10 cellular contexts compared by ENCODE assay signal in genomic region chr1:41003127-41003639, GRCh38. TPM values are rescaled to one million over a fixed set of nuclear protein-coding genes. Genes with fewer than 3 reads are reported as not detected.
DNase-seq lines count a peak whose midpoint lies in the region; ATAC-seq, FAIRE-seq and TF ChIP-seq lines count a peak whose summit lies in the region.
"Had no signal": no experiment of that assay in that cellular context is flagged by ENCODE, and none has a peak within 500 bp of the region (broad histone marks: within the 10 kb centered on the region; RNA-seq: fewer than 3 reads in every experiment).

No MANE protein-coding gene starts in this region.

- 80% methylated on average over 9 of the region's 9 CpGs for WGBS in GM12878 (ENCODE audit: insufficient coverage, insufficient replicate concordance, low lambda C conversion rate, missing lambda C conversion rate)

- H3K4me1 Mint-ChIP-seq in CD8-positive, alpha-beta memory T cell, result peaks cover 13 to 26% (median 18%) of the 10 kb centered on the region in 3 donors

- H3K4me3 Mint-ChIP-seq in CD8-positive, alpha-beta memory T cell, result no peak overlapping the region
- H3K4me3 Mint-ChIP-seq: activated T-cell treated with anti-CD3 and anti-CD28 coated beads, Interleukin-2, amount 50 U/mL, for 4 hours had no signal

- SMC1A ChIA-PET in GM12878 (lab: Charles Lee; ENCODE audit: uncharacterized antibody, unreplicated experiment), result interaction anchor here (0.6 to 1.5 kb wide), 13 partner anchors 8 to 471 kb away, joined by 3 to 9 read pairs (median 4); no protein-coding TSS in a partner anchor

- H3K79me2 ChIP-seq in GM12878 (ENCODE audit: control insufficient read depth, insufficient read depth, low read length) (no peaks in the 10 kb centered on the region), parathyroid adenoma (no peaks in the 10 kb centered on the region)

- H3K27ac Mint-ChIP-seq in CD8-positive, alpha-beta memory T cell, result peak overlapping the region; percentile 2 to 94 (median 55)

- RAD21 ChIA-PET in GM12878 (lab: Charles Lee; ENCODE audit: unreplicated experiment), result interaction anchor here (0.9 to 2.0 kb wide), 11 partner anchors 19 to 471 kb away, joined by 3 to 19 read pairs (median 4); partner anchors contain the start of genes CTPS1 and SCMH1

- ATAC-seq in HG03175 (IDR thresholded peaks at IDR 0.05; ENCODE audit: unreplicated experiment), result peak; percentile 2
- ATAC-seq in GM12878, result peak; percentile 3; the same call in 1 of the 3 replicates
- no peak for ATAC-seq in GM21529 (IDR thresholded peaks at IDR 0.05; ENCODE audit: unreplicated experiment)
- ATAC-seq in HG02938 (IDR thresholded peaks at IDR 0.05; ENCODE audit: unreplicated experiment), result no peak

- H3K27me3 Mint-ChIP-seq in CD8-positive, alpha-beta memory T cell, result no peaks in the 10 kb centered on the region

- H3K36me3 Mint-ChIP-seq in CD8-positive, alpha-beta memory T cell, result peaks cover 6 to 82% (median 23%) of the 10 kb centered on the region in 3 donors

- H2AFZ ChIP-seq in GM12878 (ENCODE audit: control insufficient read depth, low read depth, low read length) (no peak overlapping the region), parathyroid adenoma (no peak overlapping the region)

- H3K36me3 ChIP-seq in CD8-positive, alpha-beta memory T cell (ENCODE audit: insufficient read depth, low read length), result peaks cover 51% of the 10 kb centered on the region
- H3K36me3 ChIP-seq in GM12878 (ENCODE audit: control insufficient read depth in 2 of 2, insufficient read depth in 2 of 2, low read length in 1 of 2) (peaks cover 19 to 37% of the 10 kb centered on the region in 2 experiments), parathyroid adenoma (ENCODE audit: control insufficient read depth, insufficient read depth, low read length) (no peaks in the 10 kb centered on the region)

- no peak for TF ChIP-seq POLR2A in GM12878 (IDR thresholded peaks at IDR 0.05; ENCODE audit: low read depth, low read length)

- in situ Hi-C loops in GM12878 (cut with MboI), result no loop called here

- CTCF ChIA-PET in CD8-positive, alpha-beta memory T cell (lab: Charles Lee), result interaction anchor here (0.5 to 4.6 kb wide), 14 partner anchors 8 to 1283 kb away, joined by 3 to 41 read pairs (median 4); partner anchors contain the start of genes CITED4 and CTPS1
- CTCF ChIA-PET in GM12878 (lab: Yijun Ruan, JAX), result interaction anchor here (0.7 to 2.8 kb wide), 19 partner anchors 8 to 236 kb away, joined by 3 to 21 read pairs (median 4); no protein-coding TSS in a partner anchor

- peaks cover 17% of the 10 kb centered on the region for H3K4me1 ChIP-seq in CD8-positive, alpha-beta memory T cell (ENCODE audit: insufficient read depth, low read length)
- H3K4me1 ChIP-seq in GM12878 (ENCODE audit: control insufficient read depth, insufficient read depth, low read length) (peaks cover 9% of the 10 kb centered on the region), parathyroid adenoma (peaks cover 8% of the 10 kb centered on the region)

- H4K20me1 ChIP-seq in GM12878 (ENCODE audit: control insufficient read depth, insufficient read depth), result no peaks in the 10 kb centered on the region

- no peak for TF ChIP-seq CTCF in GM12878 (IDR thresholded peaks at IDR 0.05 in 2 of 3, conservative IDR thresholded peaks at IDR 0.05 in 1 of 3; ENCODE audit: control insufficient read depth in 2 of 3, extremely low read depth in 1 of 3, insufficient read depth in 1 of 3, low read depth in 3 of 3, low read length in 3 of 3)
- TF ChIP-seq CTCF in parathyroid adenoma (IDR thresholded peaks at IDR 0.05), result no peak

- no peaks in the 10 kb centered on the region for H3K27me3 ChIP-seq in CD8-positive, alpha-beta memory T cell (ENCODE audit: insufficient read depth, low read length, poor library complexity, severe bottlenecking)
- no peaks in the 10 kb centered on the region for H3K27me3 ChIP-seq in GM12878 (replicated peaks in 1 of 2; ENCODE audit: control insufficient read depth in 2 of 2, insufficient read depth in 2 of 2, low read length in 1 of 2)
- no peaks in the 10 kb centered on the region for H3K27me3 ChIP-seq in parathyroid adenoma (ENCODE audit: control insufficient read depth, insufficient read depth, low read length)

- no TSS peak for BruUV-seq in GM12878 (replicated peaks; lab: Mats Ljungman, UMichigan)

- H3K9me3 Mint-ChIP-seq in CD8-positive, alpha-beta memory T cell, result no peaks in the 10 kb centered on the region
- H3K9me3 Mint-ChIP-seq: activated T-cell treated with anti-CD3 and anti-CD28 coated beads, Interleukin-2, amount 50 U/mL, for 4 hours had no signal

- TF ChIP-seq EP300 in GM12878 (IDR thresholded peaks at IDR 0.05; ENCODE audit: borderline replicate concordance in 1 of 2, control insufficient read depth in 1 of 2, low read depth in 2 of 2, low read length in 2 of 2), result no peak

- no peak overlapping the region for H3K9ac ChIP-seq in GM12878 (ENCODE audit: control insufficient read depth, insufficient read depth, low read length)
- H3K9ac ChIP-seq in parathyroid adenoma, result no peak overlapping the region

- H3K4me2 ChIP-seq in GM12878 (ENCODE audit: control insufficient read depth, insufficient read depth) (no peak overlapping the region; the same call in 1 of the 2 replicates), parathyroid adenoma (ENCODE audit: low read length) (no peak overlapping the region)

- no peak for TF ChIP-seq RAD21 in GM12878 (IDR thresholded peaks at IDR 0.05; ENCODE audit: insufficient read depth, low read depth, low read length)

- POLR2A ChIA-PET in CD8-positive, alpha-beta memory T cell (lab: Charles Lee), result interaction anchor here (1.4 to 1.6 kb wide), 2 partner anchors 23 to 141 kb away, joined by 4 to 17 read pairs; partner anchors contain the start of genes CITED4 and CTPS1
- POLR2A ChIA-PET in GM12878 (lab: Charles Lee), result interaction anchor here (0.7 to 1.6 kb wide), 3 partner anchors 21 to 25 kb away, joined by 5 to 6 read pairs (median 6); partner anchors contain the start of gene CTPS1

- H3K27ac ChIP-seq in CD8-positive, alpha-beta memory T cell (ENCODE audit: low read depth, low read length), result no peak overlapping the region
- 0 out of 2 replicates have a peak overlapping the region, but pooled peaks have one; percentile 26 for H3K27ac ChIP-seq in GM12878 (ENCODE audit: control insufficient read depth, insufficient read depth)
- H3K27ac ChIP-seq in parathyroid adenoma, result peak overlapping the region; percentile 4

- FAIRE-seq in GM12878 (lab: Jason Lieb, UNC), result no peak
- FAIRE-seq: islet of Langerhans had no signal

- intact Hi-C loops in GM12878 (cut with micrococcal nuclease; ENCODE audit: unreplicated experiment), result no loop called here

- no peak for DNase-seq in CD8-positive, alpha-beta memory T cell
- no peak for DNase-seq in GM12878 (ENCODE audit: low read depth, low spot score)
- no peak for DNase-seq in NCI-H1930 (lab: John Stamatoyannopoulos, UW)
- no peak for DNase-seq in NCI-H446 treated with DMSO at 0.1 percent for 48 hours (lab: John Stamatoyannopoulos, UW)

- no peak overlapping the region for H3K4me3 ChIP-seq in CD8-positive, alpha-beta memory T cell (ENCODE audit: low read length)
- no peak overlapping the region for H3K4me3 ChIP-seq in GM12878
- H3K4me3 ChIP-seq in parathyroid adenoma (ENCODE audit: low read depth, low read length), result no peak overlapping the region

- H3K9me3 ChIP-seq in CD8-positive, alpha-beta memory T cell (ENCODE audit: low read length), result no peaks in the 10 kb centered on the region
- H3K9me3 ChIP-seq in GM12878 (replicated peaks; ENCODE audit: control insufficient read depth, insufficient read depth, low read length) (no peaks in the 10 kb centered on the region), parathyroid adenoma (ENCODE audit: control insufficient read depth, low read length) (no peaks in the 10 kb centered on the region)

TF ChIP-seq in GM12878, 131 proteins besides CTCF, POLR2A, EP300 and RAD21 (continues in another document):
- TF ChIP-seq ZNF24 (IDR thresholded peaks at IDR 0.05), result no peak

RNA-seq across cellular contexts. Expression of gene SLFNL1, which starts 18.3 kb away (rescaled TPM):
- total RNA-seq in CD8-positive, alpha-beta memory T cell, result under 1 TPM in 1 of 2 experiments, not detected in 1; 0.09 TPM
- polyA plus RNA-seq in CD8-positive, alpha-beta memory T cell, result 0.44 TPM
- total RNA-seq in GM12878 (2013; cell fraction: nucleolus; rRNA removed), result 4.3 and 4.8 TPM in 2 replicates
- total RNA-seq in GM12878 (2014; rRNA removed) (0.11 and 0.22 TPM in 2 replicates), GM12878 (2014; rRNA removed; fragmentation: Illumina TruSeq; extraction: Trizol) (0.13 and 0.23 TPM in 2 replicates), GM12878 (2021) (0.18 and 0.24 TPM in 2 replicates)
- polyA plus RNA-seq in GM12878 (2011; ENCODE audit: low read depth), result 0.12 TPM
- polyA plus RNA-seq in GM12878 (2011; rRNA removed) (0.16 and 0.18 TPM in 2 replicates), GM12878 (2014; fragmentation: Illumina TruSeq; extraction: Trizol) (0.10 TPM in 1 of 2 replicates, not detected in the other), GM12878 (2014; fragmentation: Nextera tagmentation; extraction: Ambion mirVana) (not detected), GM12878 (2014; rRNA removed) (0.05 and 0.20 TPM in 2 replicates), GM12878 (2016; fragmentation: Nextera tagmentation; extraction: Ambion mirVana) (under 1 TPM; 0.55 to 0.98 TPM)
- 0.12 and 0.19 TPM in 2 replicates for polyA plus RNA-seq in GM12878 (2011; cell fraction: cytosol; rRNA removed)
- polyA plus RNA-seq in GM12878 (2011; cell fraction: nucleus; rRNA removed), result 1.1 and 1.2 TPM in 2 replicates
- 0.17 and 0.46 TPM in 2 replicates for polyA plus RNA-seq in GM12878 (2012)
- polyA minus RNA-seq in GM12878 (2011; rRNA and poly(A)+ RNA removed), result 0.59 and 1.3 TPM in 2 replicates
- not detected in 2 replicates for polyA minus RNA-seq in GM12878 (2011; cell fraction: cytosol; rRNA and poly(A)+ RNA removed)
- polyA minus RNA-seq in GM12878 (2011; cell fraction: nucleus; rRNA and poly(A)+ RNA removed), result 1.6 and 3.3 TPM in 2 replicates

RNA-seq across cellular contexts. Expression of gene CTPS1, which starts 23.7 kb away (rescaled TPM):
- total RNA-seq in CD8-positive, alpha-beta memory T cell, result 100 to 1,000 TPM; 151 to 156 TPM
- polyA plus RNA-seq in CD8-positive, alpha-beta memory T cell, result 15.5 TPM
- total RNA-seq in GM12878 (2013; cell fraction: nucleolus; rRNA removed), result 72.6 and 73.7 TPM in 2 replicates
- total RNA-seq in GM12878 (2014; rRNA removed) (42.9 and 46.4 TPM in 2 replicates), GM12878 (2014; rRNA removed; fragmentation: Illumina TruSeq; extraction: Trizol) (71.5 and 74.7 TPM in 2 replicates), GM12878 (2021) (73.8 and 75.8 TPM in 2 replicates)
- polyA plus RNA-seq in GM12878 (2011; ENCODE audit: low read depth), result 23.7 TPM
- polyA plus RNA-seq in GM12878 (2011; rRNA removed) (24.0 and 27.5 TPM in 2 replicates), GM12878 (2014; fragmentation: Illumina TruSeq; extraction: Trizol) (106 and 138 TPM in 2 replicates), GM12878 (2014; fragmentation: Nextera tagmentation; extraction: Ambion mirVana) (10 to 100 TPM; 44.8 to 50.9 TPM), GM12878 (2014; rRNA removed) (49.2 and 49.7 TPM in 2 replicates), GM12878 (2016; fragmentation: Nextera tagmentation; extraction: Ambion mirVana) (100 to 1,000 TPM in 1 of 2 experiments, 10 to 100 TPM in 1; 97.0 to 101 TPM)
- 28.2 and 28.3 TPM in 2 replicates for polyA plus RNA-seq in GM12878 (2011; cell fraction: cytosol; rRNA removed)
- polyA plus RNA-seq in GM12878 (2011; cell fraction: nucleus; rRNA removed), result 71.0 and 107 TPM in 2 replicates
- polyA plus RNA-seq in GM12878 (2012), result 24.7 and 25.1 TPM in 2 replicates
- 35.7 and 55.2 TPM in 2 replicates for polyA minus RNA-seq in GM12878 (2011; rRNA and poly(A)+ RNA removed)
- polyA minus RNA-seq in GM12878 (2011; cell fraction: cytosol; rRNA and poly(A)+ RNA removed), result 14.0 and 17.6 TPM in 2 replicates
- 46.8 and 107 TPM in 2 replicates for polyA minus RNA-seq in GM12878 (2011; cell fraction: nucleus; rRNA and poly(A)+ RNA removed)

Comparison
In these comparisons a context has a peak if more than half of its experiments do, and no peak if none do; other contexts are left out.
1. ATAC-seq: peak in HG03175 (single experiment) and GM12878 (single experiment); none in GM21529 (single experiment) and HG02938 (single experiment).